Comparison of ENCODE assay signal across 9 cellular contexts in genomic region chr7:126803060-126803665, GRCh38.
A peak's percentile ranks its signal among the peaks of the same experiment; 100 is the strongest.
DNase-seq lines count a peak whose midpoint lies in the region; ATAC-seq and TF ChIP-seq lines count a peak whose summit lies in the region.
"Had no signal": no experiment of that assay in that cellular context is flagged by ENCODE, and none has a peak within 500 bp of the region (broad histone marks: within the 10 kb centered on the region; RNA-seq: fewer than 3 reads in every experiment).

No MANE protein-coding gene starts in this region.

- no peak overlapping the region for H3K4me3 ChIP-seq in prostate gland
- H3K4me3 ChIP-seq: tibial nerve had no signal

- H3K27me3 ChIP-seq in foreskin keratinocyte: peaks cover 4% of the 10 kb centered on the region
- H3K27me3 ChIP-seq in prostate gland (replicated peaks; ENCODE audit: insufficient read depth): peaks cover 2% of the 10 kb centered on the region
- H3K27me3 ChIP-seq: tibial nerve had no signal

- H3K27ac ChIP-seq in foreskin keratinocyte (no peak overlapping the region), prostate gland (no peak overlapping the region)
- H3K27ac ChIP-seq: tibial nerve had no signal

- H3K4me1 Mint-ChIP-seq in WTC11: peaks cover 11% of the 10 kb centered on the region

- H3K9me3 Mint-ChIP-seq in WTC11: peaks cover 6% of the 10 kb centered on the region

- ATAC-seq in GM19351 (IDR thresholded peaks at IDR 0.05; ENCODE audit: unreplicated experiment): peak; percentile 95
- ATAC-seq in HG03159 (IDR thresholded peaks at IDR 0.05; ENCODE audit: unreplicated experiment): peak; percentile 81
- peak; percentile 91 for ATAC-seq in WTC11
- ATAC-seq in foreskin keratinocyte: peak; percentile 90

- no peaks in the 10 kb centered on the region for H3K27me3 Mint-ChIP-seq in WTC11 (ENCODE audit: low read depth)

- no peaks in the 10 kb centered on the region; the same call in 1 of the 2 replicates for H3K36me3 Mint-ChIP-seq in WTC11

- H3K4me3 Mint-ChIP-seq in WTC11: no peak overlapping the region

- TF ChIP-seq POLR2A in prostate gland (IDR thresholded peaks at IDR 0.05): no peak

- H3K36me3 ChIP-seq in prostate gland: no peaks in the 10 kb centered on the region
- H3K36me3 ChIP-seq: tibial nerve had no signal

- WGBS in prostate gland: 31% methylated on average over 3 of the region's 3 CpGs

- DNase-seq in DMS79 treated with DMSO at 0.1 percent for 48 hours (lab: John Stamatoyannopoulos, UW): peak; percentile 65
- DNase-seq in NCI-H2171 (lab: John Stamatoyannopoulos, UW): peak; percentile 63
- DNase-seq in WTC11 (ENCODE audit: low spot score): peak; percentile 59
- peak; percentile 27 to 57 for DNase-seq in foreskin keratinocyte
- peak; percentile 50 for DNase-seq in prostate gland (ENCODE audit: low spot score)
- no peak for DNase-seq in posterior vena cava (ENCODE audit: low spot score)

- H3K27ac Mint-ChIP-seq in WTC11: no peak overlapping the region

- no peaks in the 10 kb centered on the region for H3K4me1 ChIP-seq in foreskin keratinocyte
- H3K4me1 ChIP-seq in prostate gland (replicated peaks): no peaks in the 10 kb centered on the region
- H3K4me1 ChIP-seq: tibial nerve had no signal

- peak; percentile 67 for TF ChIP-seq CTCF in WTC11 (IDR thresholded peaks at IDR 0.05)
- peak; percentile 81 for TF ChIP-seq CTCF in foreskin keratinocyte (conservative IDR thresholded peaks at IDR 0.05)
- peak; percentile 39 to 73 (median 58) for TF ChIP-seq CTCF in prostate gland (IDR thresholded peaks at IDR 0.05)

- no peaks in the 10 kb centered on the region for H3K9me3 ChIP-seq in prostate gland

- intact Hi-C loops in prostate gland (cut with DNase I): no loop called here
- intact Hi-C loops in posterior vena cava (cut with DNase I): no loop called here

- CTCF ChIA-PET in WTC11 (lab: Charles Lee): interaction anchor here (0.5 to 1.8 kb wide), 35 partner anchors 9 to 711 kb away, joined by 3 to 14 read pairs (median 3); partner anchors contain the start of gene GRM8

- POLR2A ChIA-PET in WTC11 (lab: Charles Lee): interaction anchor here (0.6 kb wide), 1 partner anchor 347 kb away, joined by 3 read pairs; no protein-coding TSS in a partner anchor

TF ChIP-seq in WTC11, 78 proteins besides CTCF, POLR2A, EP300 and RAD21:
- TF ChIP-seq, protein P1, sequence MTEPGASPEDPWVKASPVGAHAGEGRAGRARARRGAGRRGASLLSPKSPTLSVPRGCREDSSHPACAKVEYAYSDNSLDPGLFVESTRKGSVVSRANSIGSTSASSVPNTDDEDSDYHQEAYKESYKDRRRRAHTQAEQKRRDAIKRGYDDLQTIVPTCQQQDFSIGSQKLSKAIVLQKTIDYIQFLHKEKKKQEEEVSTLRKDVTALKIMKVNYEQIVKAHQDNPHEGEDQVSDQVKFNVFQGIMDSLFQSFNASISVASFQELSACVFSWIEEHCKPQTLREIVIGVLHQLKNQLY (CRISPR knock-in tag; IDR thresholded peaks at IDR 0.05): no peak
- TF ChIP-seq, protein P2, sequence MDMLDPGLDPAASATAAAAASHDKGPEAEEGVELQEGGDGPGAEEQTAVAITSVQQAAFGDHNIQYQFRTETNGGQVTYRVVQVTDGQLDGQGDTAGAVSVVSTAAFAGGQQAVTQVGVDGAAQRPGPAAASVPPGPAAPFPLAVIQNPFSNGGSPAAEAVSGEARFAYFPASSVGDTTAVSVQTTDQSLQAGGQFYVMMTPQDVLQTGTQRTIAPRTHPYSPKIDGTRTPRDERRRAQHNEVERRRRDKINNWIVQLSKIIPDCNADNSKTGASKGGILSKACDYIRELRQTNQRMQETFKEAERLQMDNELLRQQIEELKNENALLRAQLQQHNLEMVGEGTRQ (CRISPR knock-in tag; IDR thresholded peaks at IDR 0.05): no peak
- no peak for TF ChIP-seq EMX1 (CRISPR knock-in tag; IDR thresholded peaks at IDR 0.05)
- no peak for TF ChIP-seq ZNF416 (CRISPR knock-in tag; IDR thresholded peaks at IDR 0.05)
- no peak for TF ChIP-seq ZNF425 (CRISPR knock-in tag; conservative IDR thresholded peaks at IDR 0.05)
- TF ChIP-seq GTF2I (CRISPR knock-in tag; conservative IDR thresholded peaks at IDR 0.05): no peak
- TF ChIP-seq GABPB1 (CRISPR knock-in tag; IDR thresholded peaks at IDR 0.05): no peak
- TF ChIP-seq SP1 (CRISPR knock-in tag; conservative IDR thresholded peaks at IDR 0.05): no peak
TF ChIP-seq in WTC11: peak in this region for 0.
